Comparison of ENCODE assay signal across 9 cellular contexts in genomic region chrX:33336783-33337182, GRCh38.
DNase-seq lines count a peak whose midpoint lies in the region; ATAC-seq and TF ChIP-seq lines count a peak whose summit lies in the region.
"Had no signal": no experiment of that assay in that cellular context is flagged by ENCODE, and none has a peak within 500 bp of the region (broad histone marks: within the 10 kb centered on the region; RNA-seq: fewer than 3 reads in every experiment).

No MANE protein-coding gene starts in this region.

- H3F3A ChIP-seq in MM.1S (ENCODE audit: insufficient read depth, low read length), result no peaks in the 10 kb centered on the region

- H3K9me3 ChIP-seq in MM.1S (replicated peaks; ENCODE audit: insufficient read depth, low read length) (no peaks in the 10 kb centered on the region), neuron (ENCODE audit: low read length) (no peaks in the 10 kb centered on the region)
- H3K9me3 ChIP-seq: mucosa of descending colon had no signal

- no peak overlapping the region for H3K9ac ChIP-seq in MM.1S (ENCODE audit: low read length)

- no peaks in the 10 kb centered on the region for H4K20me1 ChIP-seq in MM.1S (ENCODE audit: insufficient read depth, low read length)

- no peak overlapping the region for H3K4me2 ChIP-seq in MM.1S (ENCODE audit: low read depth, low read length)

- H3K27me3 ChIP-seq in MM.1S (replicated peaks; ENCODE audit: insufficient read depth, low read length) (no peaks in the 10 kb centered on the region), neuron (ENCODE audit: insufficient read depth, low read length) (peaks cover 4% of the 10 kb centered on the region)

- H3K79me2 ChIP-seq in MM.1S (ENCODE audit: low read length), result no peaks in the 10 kb centered on the region

- no peak for ATAC-seq in GM21381 (IDR thresholded peaks at IDR 0.05; ENCODE audit: unreplicated experiment)
- ATAC-seq: mucosa of descending colon had no signal

- no peak overlapping the region for H2AFZ ChIP-seq in MM.1S (ENCODE audit: low read length)
- peak overlapping the region; percentile 16 for H2AFZ ChIP-seq in neuron (ENCODE audit: low read depth, low read length)

- H3K4me3 ChIP-seq in GM12875 (ENCODE audit: low read depth, low read length) (no peak overlapping the region), MM.1S (ENCODE audit: low read length) (no peak overlapping the region), neuron (ENCODE audit: low read length) (no peak overlapping the region)
- H3K4me3 ChIP-seq: mucosa of descending colon had no signal

- H3K36me3 ChIP-seq in MM.1S (replicated peaks; ENCODE audit: insufficient read depth, low read length), result no peaks in the 10 kb centered on the region
- no peaks in the 10 kb centered on the region for H3K36me3 ChIP-seq in neuron (ENCODE audit: insufficient read depth, low read length)

- DNase-seq in MM.1S (no peak), chondrocyte (ENCODE audit: low spot score) (no peak), SW 1271 (lab: John Stamatoyannopoulos, UW) (no peak), endothelial cell (ENCODE audit: low spot score) (no peak)
- DNase-seq in activated naive CD8-positive, alpha-beta T cell treated with anti-CD3 and anti-CD28 coated beads for 36 hours, result no peak

- H3K9me3 Mint-ChIP-seq in chondrocyte (ENCODE audit: low read depth), result no peaks in the 10 kb centered on the region
- no peaks in the 10 kb centered on the region for H3K9me3 Mint-ChIP-seq in activated naive CD8-positive, alpha-beta T cell treated with anti-CD3 and anti-CD28 coated beads for 36 hours
- H3K9me3 Mint-ChIP-seq in endothelial cell (ENCODE audit: unreplicated experiment), result no peaks in the 10 kb centered on the region

- H3K36me3 Mint-ChIP-seq in chondrocyte (ENCODE audit: low read depth) (no peaks in the 10 kb centered on the region), endothelial cell (ENCODE audit: low read depth, unreplicated experiment) (no peaks in the 10 kb centered on the region)
- no peaks in the 10 kb centered on the region for H3K36me3 Mint-ChIP-seq in activated naive CD8-positive, alpha-beta T cell treated with anti-CD3 and anti-CD28 coated beads for 36 hours

- no peak overlapping the region for H3K27ac ChIP-seq in MM.1S (ENCODE audit: low read length)

- peak; percentile 16; the same call in 1 of the 2 replicates for TF ChIP-seq CTCF in GM12875 (IDR thresholded peaks at IDR 0.05; ENCODE audit: borderline replicate concordance, insufficient read depth, low read depth, low read length)
- peak; percentile 17 for TF ChIP-seq CTCF in MM.1S (IDR thresholded peaks at IDR 0.05; ENCODE audit: low read length)
- peak; percentile 90 for TF ChIP-seq CTCF in chondrocyte (IDR thresholded peaks at IDR 0.05)
- TF ChIP-seq CTCF in endothelial cell (IDR thresholded peaks at IDR 0.05; ENCODE audit: unreplicated experiment), result no peak

- H3K27ac Mint-ChIP-seq in chondrocyte (ENCODE audit: unreplicated experiment), result no peak overlapping the region
- no peak overlapping the region for H3K27ac Mint-ChIP-seq in activated naive CD8-positive, alpha-beta T cell treated with anti-CD3 and anti-CD28 coated beads for 36 hours
- no peak overlapping the region for H3K27ac Mint-ChIP-seq in endothelial cell (ENCODE audit: unreplicated experiment)

- H3K4me1 Mint-ChIP-seq in chondrocyte (ENCODE audit: low read depth) (peaks cover 3% of the 10 kb centered on the region), endothelial cell (ENCODE audit: unreplicated experiment) (no peaks in the 10 kb centered on the region)
- no peaks in the 10 kb centered on the region for H3K4me1 Mint-ChIP-seq in activated naive CD8-positive, alpha-beta T cell treated with anti-CD3 and anti-CD28 coated beads for 36 hours

- H3K4me3 Mint-ChIP-seq in chondrocyte (ENCODE audit: unreplicated experiment), result no peak overlapping the region
- no peak overlapping the region for H3K4me3 Mint-ChIP-seq in activated naive CD8-positive, alpha-beta T cell treated with anti-CD3 and anti-CD28 coated beads for 36 hours
- H3K4me3 Mint-ChIP-seq in endothelial cell (ENCODE audit: unreplicated experiment), result no peak overlapping the region

- H3K9me2 ChIP-seq in MM.1S (replicated peaks; ENCODE audit: insufficient read depth, low read length), result no peaks in the 10 kb centered on the region

- H3K4me1 ChIP-seq in MM.1S (ENCODE audit: low read length), result no peaks in the 10 kb centered on the region
- no peaks in the 10 kb centered on the region for H3K4me1 ChIP-seq in neuron (ENCODE audit: insufficient read depth, low read length)

- H3K27me3 Mint-ChIP-seq in chondrocyte (ENCODE audit: low read depth), result peaks cover 35% of the 10 kb centered on the region
- no peaks in the 10 kb centered on the region for H3K27me3 Mint-ChIP-seq in activated naive CD8-positive, alpha-beta T cell treated with anti-CD3 and anti-CD28 coated beads for 36 hours
- no peaks in the 10 kb centered on the region for H3K27me3 Mint-ChIP-seq in endothelial cell (ENCODE audit: unreplicated experiment)
